In genomic region chr7:152081088-152081487, GRCh38 we compare ENCODE assay signal across 22 cellular contexts. TPM values are rescaled to one million over a fixed set of nuclear protein-coding genes. Genes with fewer than 3 reads are reported as not detected.
DNase-seq lines count a peak whose midpoint lies in the region; ATAC-seq and TF ChIP-seq lines count a peak whose summit lies in the region.
"Had no signal": no experiment of that assay in that cellular context is flagged by ENCODE, and none has a peak within 500 bp of the region (broad histone marks: within the 10 kb centered on the region; RNA-seq: fewer than 3 reads in every experiment).

No MANE protein-coding gene starts in this region.

- intact Hi-C loops in MCF 10A (cut with micrococcal nuclease) = no loop called here
- intact Hi-C loops in breast epithelium (cut with DNase I; ENCODE audit: low total_unique reads) = no loop called here
- intact Hi-C loops in activated T-helper 2 cell treated with anti-CD3 and anti-CD28 coated beads, Interferon-gamma antibody, Interleukin-2, Interleukin-4, amounts not matched to agents 10 μg/mL and 5 μg/mL and 100 μg/mL, durations not matched to agents 14 hours and 24 hours and 36 hours (cut with micrococcal nuclease) = no loop called here

- no peak overlapping the region for H3K4me3 ChIP-seq in breast epithelium
- H3K4me3 ChIP-seq: right atrium auricular region, transverse colon had no signal

- H3K4me1 ChIP-seq in breast epithelium = peaks cover 0 to 5% of the 10 kb centered on the region in 2 donors

- no peaks in the 10 kb centered on the region for H3K36me3 ChIP-seq in breast epithelium
- H3K36me3 ChIP-seq: brain microvascular endothelial cell, right atrium auricular region, transverse colon had no signal

- H3K27me3 Mint-ChIP-seq in MCF 10A (ENCODE audit: insufficient read depth, unreplicated experiment) (no peaks in the 10 kb centered on the region), WTC11 (ENCODE audit: low read depth) (no peaks in the 10 kb centered on the region)
- H3K27me3 Mint-ChIP-seq in activated T-helper 2 cell treated with anti-CD3 and anti-CD28 coated beads, Interferon-gamma antibody, Interleukin-2, Interleukin-4, amounts not matched to agents 10 μg/mL and 5 μg/mL and 100 μg/mL, durations not matched to agents 14 hours and 24 hours and 36 hours (ENCODE audit: low read depth) = no peaks in the 10 kb centered on the region
- no peaks in the 10 kb centered on the region for H3K27me3 Mint-ChIP-seq in activated CD4-positive, alpha-beta memory T cell treated with anti-CD3 and anti-CD28 coated beads, Interleukin-2, amount 10 ng/mL, durations not matched to agents 7 days and 5 days
- H3K27me3 Mint-ChIP-seq: activated naive CD8-positive, alpha-beta T cell; activated T-cell treated with anti-CD3 and anti-CD28 coated beads, Interleukin-2, amount 50 U/mL, for 24 hours; T-cell had no signal

- no peaks in the 10 kb centered on the region for H3K9me3 ChIP-seq in breast epithelium
- H3K9me3 ChIP-seq: right atrium auricular region, transverse colon had no signal

- POLR2A ChIA-PET in MCF 10A (lab: Yijun Ruan, JAX) (interaction anchor here (0.6 to 1.0 kb wide), 3 partner anchors 8 to 446 kb away, joined by 3 to 4 read pairs (median 4); no protein-coding TSS in a partner anchor), WTC11 (lab: Charles Lee) (no interaction called here)
- POLR2A ChIA-PET in activated CD4-positive, alpha-beta memory T cell treated with anti-CD3 and anti-CD28 coated beads, Interleukin-2, amount 10 ng/mL, durations not matched to agents 7 days and 5 days (lab: Charles Lee) = no interaction called here

- no TSS peak for BruUV-seq in MCF 10A (replicated peaks; lab: Mats Ljungman, UMichigan)

- TF ChIP-seq CTCF in MCF 10A (IDR thresholded peaks at IDR 0.05; ENCODE audit: unreplicated experiment) (no peak), breast epithelium (IDR thresholded peaks at IDR 0.05) (no peak), WTC11 (IDR thresholded peaks at IDR 0.05) (no peak)

- peak overlapping the region in 1 of 2 donors; percentile 64 for H3K27ac ChIP-seq in breast epithelium
- H3K27ac ChIP-seq: brain microvascular endothelial cell, right atrium auricular region, transverse colon had no signal

- no peaks in the 10 kb centered on the region for H3K27me3 ChIP-seq in breast epithelium
- H3K27me3 ChIP-seq: brain microvascular endothelial cell, right atrium auricular region, transverse colon had no signal

- H3K4me3 Mint-ChIP-seq in MCF 10A (ENCODE audit: unreplicated experiment) (no peak overlapping the region), WTC11 (no peak overlapping the region)
- no peak overlapping the region for H3K4me3 Mint-ChIP-seq in activated T-helper 2 cell treated with anti-CD3 and anti-CD28 coated beads, Interferon-gamma antibody, Interleukin-2, Interleukin-4, amounts not matched to agents 10 μg/mL and 5 μg/mL and 100 μg/mL, durations not matched to agents 14 hours and 24 hours and 36 hours (ENCODE audit: low read depth)
- H3K4me3 Mint-ChIP-seq in activated CD4-positive, alpha-beta memory T cell treated with anti-CD3 and anti-CD28 coated beads, Interleukin-2, amount 10 ng/mL, durations not matched to agents 7 days and 5 days = no peak overlapping the region
- H3K4me3 Mint-ChIP-seq: activated naive CD8-positive, alpha-beta T cell; activated T-cell treated with anti-CD3 and anti-CD28 coated beads, Interleukin-2, amount 50 U/mL, for 24 hours; T-cell had no signal

- H3K27ac Mint-ChIP-seq in MCF 10A (ENCODE audit: low read depth, unreplicated experiment) (no peak overlapping the region), WTC11 (0 out of 2 replicates have a peak overlapping the region, but pooled peaks have one; percentile 31)
- H3K27ac Mint-ChIP-seq in activated T-helper 2 cell treated with anti-CD3 and anti-CD28 coated beads, Interferon-gamma antibody, Interleukin-2, Interleukin-4, amounts not matched to agents 10 μg/mL and 5 μg/mL and 100 μg/mL, durations not matched to agents 14 hours and 24 hours and 36 hours = no peak overlapping the region
- H3K27ac Mint-ChIP-seq in activated CD4-positive, alpha-beta memory T cell treated with anti-CD3 and anti-CD28 coated beads, Interleukin-2, amount 10 ng/mL, durations not matched to agents 7 days and 5 days = no peak overlapping the region
- H3K27ac Mint-ChIP-seq: activated naive CD8-positive, alpha-beta T cell; activated T-cell treated with anti-CD3 and anti-CD28 coated beads, Interleukin-2, amount 50 U/mL, for 24 hours; T-cell had no signal

- no peak for ATAC-seq in WTC11
- ATAC-seq: T-cell had no signal

- H3K9me3 Mint-ChIP-seq in MCF 10A (ENCODE audit: unreplicated experiment) = no peaks in the 10 kb centered on the region
- H3K9me3 Mint-ChIP-seq in WTC11 = no peaks in the 10 kb centered on the region
- peaks cover 2% of the 10 kb centered on the region for H3K9me3 Mint-ChIP-seq in activated T-helper 2 cell treated with anti-CD3 and anti-CD28 coated beads, Interferon-gamma antibody, Interleukin-2, Interleukin-4, amounts not matched to agents 10 μg/mL and 5 μg/mL and 100 μg/mL, durations not matched to agents 14 hours and 24 hours and 36 hours
- no peaks in the 10 kb centered on the region for H3K9me3 Mint-ChIP-seq in activated CD4-positive, alpha-beta memory T cell treated with anti-CD3 and anti-CD28 coated beads, Interleukin-2, amount 10 ng/mL, durations not matched to agents 7 days and 5 days
- H3K9me3 Mint-ChIP-seq: activated T-cell treated with anti-CD3 and anti-CD28 coated beads, Interleukin-2, amount 50 U/mL, for 24 hours had no signal

- CTCF ChIA-PET in MCF 10A (lab: Yijun Ruan, JAX) (interaction anchor here (0.5 to 1.0 kb wide), 3 partner anchors 21 to 334 kb away, joined by 3 to 4 read pairs (median 3); no protein-coding TSS in a partner anchor), WTC11 (lab: Charles Lee) (no interaction called here)
- CTCF ChIA-PET in activated CD4-positive, alpha-beta memory T cell treated with anti-CD3 and anti-CD28 coated beads, Interleukin-2, amount 10 ng/mL, durations not matched to agents 7 days and 5 days (lab: Charles Lee) = no interaction called here

- H3K36me3 Mint-ChIP-seq in MCF 10A (ENCODE audit: insufficient read depth, unreplicated experiment) (no peaks in the 10 kb centered on the region), WTC11 (no peaks in the 10 kb centered on the region)
- H3K36me3 Mint-ChIP-seq in activated T-helper 2 cell treated with anti-CD3 and anti-CD28 coated beads, Interferon-gamma antibody, Interleukin-2, Interleukin-4, amounts not matched to agents 10 μg/mL and 5 μg/mL and 100 μg/mL, durations not matched to agents 14 hours and 24 hours and 36 hours (ENCODE audit: low read depth) = no peaks in the 10 kb centered on the region
- peaks cover 6% of the 10 kb centered on the region for H3K36me3 Mint-ChIP-seq in activated CD4-positive, alpha-beta memory T cell treated with anti-CD3 and anti-CD28 coated beads, Interleukin-2, amount 10 ng/mL, durations not matched to agents 7 days and 5 days (ENCODE audit: low read depth)

- TF ChIP-seq POLR2A in breast epithelium (IDR thresholded peaks at IDR 0.05) = no peak

- peak; percentile 74 for DNase-seq in MCF 10A (ENCODE audit: unreplicated experiment)
- DNase-seq in breast epithelium (ENCODE audit: low spot score in 2 of 2) = no peak
- no peak for DNase-seq in WTC11 (ENCODE audit: low spot score)
- peak; percentile 25 for DNase-seq in kidney tubule cell (ENCODE audit: low spot score)
- DNase-seq in activated T-helper 2 cell treated with anti-CD3 and anti-CD28 coated beads, Interferon-gamma antibody, Interleukin-2, Interleukin-4, amounts not matched to agents 10 μg/mL and 5 μg/mL and 100 μg/mL, durations not matched to agents 14 hours and 24 hours and 36 hours (ENCODE audit: low spot score) = no peak
- DNase-seq in NCI-H128 (lab: John Stamatoyannopoulos, UW; ENCODE audit: unreplicated experiment) = no peak
- no peak for DNase-seq in midbrain (lab: John Stamatoyannopoulos, UW)
- DNase-seq in activated CD4-positive, alpha-beta memory T cell treated with anti-CD3 and anti-CD28 coated beads, Interleukin-2, amount 10 ng/mL, durations not matched to agents 7 days and 5 days = no peak
- DNase-seq: activated CD4-positive, alpha-beta T cell treated with anti-CD3 and anti-CD28 coated beads, Interleukin-2, amount 50 U/mL, for 48 hours; activated T-cell treated with anti-CD3 and anti-CD28 coated beads, Interleukin-2, amount 50 U/mL, for 24 hours; brain microvascular endothelial cell; C1 segment of cervical spinal cord; dermis blood vessel endothelial cell; DMS79; KG1; NCI-H1105; NCI-H2227 treated with DMSO at 0.1 percent for 48 hours; stimulated activated naive CD4-positive, alpha-beta T cell; T-cell; transverse colon had no signal

- H3K4me1 Mint-ChIP-seq in MCF 10A (ENCODE audit: insufficient read depth, unreplicated experiment) (peaks cover 39% of the 10 kb centered on the region), WTC11 (peaks cover 75% of the 10 kb centered on the region)
- peaks cover 13% of the 10 kb centered on the region for H3K4me1 Mint-ChIP-seq in activated T-helper 2 cell treated with anti-CD3 and anti-CD28 coated beads, Interferon-gamma antibody, Interleukin-2, Interleukin-4, amounts not matched to agents 10 μg/mL and 5 μg/mL and 100 μg/mL, durations not matched to agents 14 hours and 24 hours and 36 hours (ENCODE audit: low read depth)
- H3K4me1 Mint-ChIP-seq in activated CD4-positive, alpha-beta memory T cell treated with anti-CD3 and anti-CD28 coated beads, Interleukin-2, amount 10 ng/mL, durations not matched to agents 7 days and 5 days = peaks cover 19% of the 10 kb centered on the region

TF ChIP-seq in WTC11, 78 proteins besides CTCF, POLR2A, EP300 and RAD21:
- TF ChIP-seq ATF1 (CRISPR knock-in tag; IDR thresholded peaks at IDR 0.05) (no peak), GABPB1 (CRISPR knock-in tag; IDR thresholded peaks at IDR 0.05) (0 out of 2 replicates have a peak, but pooled peaks have one; percentile 30)

RNA-seq across cellular contexts. Expression of gene GALNT11, which starts 55.6 kb away (rescaled TPM):
- total RNA-seq in MCF 10A (2022) (15.1 and 17.3 TPM in 2 replicates), breast epithelium (10 to 100 TPM; 57.1 to 65.7 (median 58.7) TPM), WTC11 (2021) (24.0 to 26.8 TPM (median 24.9 TPM) in 3 replicates)
- total RNA-seq in activated T-helper 2 cell treated with anti-CD3 and anti-CD28 coated beads, Interferon-gamma antibody, Interleukin-2, Interleukin-4, amounts not matched to agents 10 μg/mL and 5 μg/mL and 100 μg/mL, durations not matched to agents 14 hours and 24 hours and 36 hours = 21.3 and 22.8 TPM in 2 replicates
- 10 to 100 TPM; 17.6 to 17.8 TPM for total RNA-seq in activated CD4-positive, alpha-beta memory T cell treated with anti-CD3 and anti-CD28 coated beads, Interleukin-2, amount 10 ng/mL, durations not matched to agents 7 days and 5 days

Comparison
In these comparisons a context has a peak if more than half of its experiments do, and no peak if none do; other contexts are left out.
1. DNase-seq: peak in MCF 10A (single experiment) and kidney tubule cell (single experiment); none in breast epithelium (0 of 2), WTC11 (single experiment), activated T-helper 2 cell treated with anti-CD3 and anti-CD28 coated beads, Interferon-gamma antibody, Interleukin-2, Interleukin-4, amounts not matched to agents 10 μg/mL and 5 μg/mL and 100 μg/mL, durations not matched to agents 14 hours and 24 hours and 36 hours (single experiment), NCI-H128 (single experiment), midbrain (single experiment) and activated CD4-positive, alpha-beta memory T cell treated with anti-CD3 and anti-CD28 coated beads, Interleukin-2, amount 10 ng/mL, durations not matched to agents 7 days and 5 days (single experiment).